1 cellular context compared by ENCODE assay signal in genomic region chr14:35122696-35123387, GRCh38.
TF ChIP-seq lines count a peak whose summit lies in the region.

No MANE protein-coding gene starts in this region.

TF ChIP-seq in HepG2, 621 proteins besides CTCF, POLR2A, EP300 and RAD21 (continued from another document and continues in another):
- TF ChIP-seq CSRNP1 (CRISPR knock-in tag; IDR thresholded peaks at IDR 0.05): peak; percentile 85; the same call in 1 of the 2 replicates
- no peak for TF ChIP-seq FOSL1 (CRISPR knock-in tag; IDR thresholded peaks at IDR 0.05; ENCODE audit: borderline replicate concordance)
- TF ChIP-seq HBP1 (CRISPR knock-in tag; IDR thresholded peaks at IDR 0.05; ENCODE audit: low read depth): peak; percentile 0; the same call in 1 of the 2 replicates
- 0 out of 2 replicates have a peak, but pooled peaks have one; percentile 3 for TF ChIP-seq ATF5 (CRISPR knock-in tag; IDR thresholded peaks at IDR 0.05; ENCODE audit: low read depth)
- 0 out of 2 replicates have a peak, but pooled peaks have one; percentile 11 for TF ChIP-seq KMT2B (CRISPR knock-in tag; IDR thresholded peaks at IDR 0.05)
- 0 out of 2 replicates have a peak, but pooled peaks have one; percentile 22 for TF ChIP-seq SIN3A (IDR thresholded peaks at IDR 0.05; ENCODE audit: borderline replicate concordance, low read depth, low read length)
- TF ChIP-seq HDAC2 (CRISPR knock-in tag; IDR thresholded peaks at IDR 0.05): 0 out of 2 replicates have a peak, but pooled peaks have one; percentile 13
- TF ChIP-seq ZNF850 (CRISPR knock-in tag; conservative IDR thresholded peaks at IDR 0.05): no peak
- TF ChIP-seq ZSCAN22 (CRISPR knock-in tag; IDR thresholded peaks at IDR 0.05): 0 out of 2 replicates have a peak, but pooled peaks have one; percentile 25
- TF ChIP-seq HDAC6 (IDR thresholded peaks at IDR 0.05; ENCODE audit: low read depth, low read length): no peak
- peak; percentile 60 for TF ChIP-seq ZNF891 (CRISPR knock-in tag; IDR thresholded peaks at IDR 0.05)
- TF ChIP-seq ZNF570 (CRISPR knock-in tag; IDR thresholded peaks at IDR 0.05; ENCODE audit: borderline replicate concordance): peak; percentile 51; the same call in 1 of the 2 replicates
- peak; percentile 18; the same call in 1 of the 2 replicates for TF ChIP-seq ZFY (CRISPR knock-in tag; IDR thresholded peaks at IDR 0.05)
- TF ChIP-seq DZIP1 (CRISPR knock-in tag; IDR thresholded peaks at IDR 0.05): no peak; the same call in 1 of the 2 replicates
- TF ChIP-seq ZNF703 (CRISPR knock-in tag; IDR thresholded peaks at IDR 0.05; ENCODE audit: borderline replicate concordance): 0 out of 2 replicates have a peak, but pooled peaks have one; percentile 3
- 0 out of 2 replicates have a peak, but pooled peaks have one; percentile 81 for TF ChIP-seq ATF6 (CRISPR knock-in tag; conservative IDR thresholded peaks at IDR 0.05)
- TF ChIP-seq HOMEZ (CRISPR knock-in tag; IDR thresholded peaks at IDR 0.05; ENCODE audit: low read depth): peak; percentile 13; the same call in 1 of the 2 replicates
- TF ChIP-seq CBX2 (IDR thresholded peaks at IDR 0.05; ENCODE audit: low read depth, low read length): no peak
- no peak for TF ChIP-seq CBX2 (CRISPR knock-in tag; IDR thresholded peaks at IDR 0.05; ENCODE audit: low read depth)
- TF ChIP-seq FOXO1 (CRISPR knock-in tag; IDR thresholded peaks at IDR 0.05): 0 out of 2 replicates have a peak, but pooled peaks have one; percentile 10
- TF ChIP-seq REXO4 (CRISPR knock-in tag; IDR thresholded peaks at IDR 0.05; ENCODE audit: borderline replicate concordance): no peak
- 0 out of 2 replicates have a peak, but pooled peaks have one; percentile 9 for TF ChIP-seq KDM6A (CRISPR knock-in tag; IDR thresholded peaks at IDR 0.05; ENCODE audit: low read depth)
- peak; percentile 88 for TF ChIP-seq ZNF317 (CRISPR knock-in tag; IDR thresholded peaks at IDR 0.05)
- no peak for TF ChIP-seq PRPF4 (IDR thresholded peaks at IDR 0.05; ENCODE audit: low read depth, low read length, poor library complexity, severe bottlenecking)
- TF ChIP-seq MYNN (CRISPR knock-in tag; IDR thresholded peaks at IDR 0.05; ENCODE audit: low read depth): no peak; the same call in 1 of the 2 replicates
- TF ChIP-seq SAFB2 (CRISPR knock-in tag; IDR thresholded peaks at IDR 0.05; ENCODE audit: borderline replicate concordance, low read depth): 0 out of 2 replicates have a peak, but pooled peaks have one; percentile 81
- no peak for TF ChIP-seq PRDM15 (CRISPR knock-in tag; IDR thresholded peaks at IDR 0.05)
- TF ChIP-seq ZNF101 (CRISPR knock-in tag; IDR thresholded peaks at IDR 0.05; ENCODE audit: borderline replicate concordance, low read depth): peak; percentile 81; the same call in 1 of the 2 replicates
- peak; percentile 10; the same call in 1 of the 2 replicates for TF ChIP-seq TSC22D2 (CRISPR knock-in tag; IDR thresholded peaks at IDR 0.05; ENCODE audit: borderline replicate concordance)
- TF ChIP-seq KDM5B (CRISPR knock-in tag; IDR thresholded peaks at IDR 0.05; ENCODE audit: borderline replicate concordance): peak; percentile 87
- TF ChIP-seq SNAPC4 (CRISPR knock-in tag; IDR thresholded peaks at IDR 0.05): no peak; the same call in 1 of the 2 replicates
- TF ChIP-seq REL (CRISPR knock-in tag; conservative IDR thresholded peaks at IDR 0.05): 0 out of 2 replicates have a peak, but pooled peaks have one; percentile 18
- TF ChIP-seq ZNF383 (CRISPR knock-in tag; IDR thresholded peaks at IDR 0.05; ENCODE audit: borderline replicate concordance): peak; percentile 83
- TF ChIP-seq MAFF (IDR thresholded peaks at IDR 0.05; ENCODE audit: low read depth, low read length): no peak
- TF ChIP-seq MIXL1 (CRISPR knock-in tag; IDR thresholded peaks at IDR 0.05): no peak; the same call in 1 of the 2 replicates
- 0 out of 2 replicates have a peak, but pooled peaks have one; percentile 1 for TF ChIP-seq ZMYM2 (CRISPR knock-in tag; IDR thresholded peaks at IDR 0.05)
- TF ChIP-seq KDM5A (IDR thresholded peaks at IDR 0.05; ENCODE audit: borderline replicate concordance, low read length): peak; percentile 20
- 0 out of 2 replicates have a peak, but pooled peaks have one; percentile 41 for TF ChIP-seq TOPORS (CRISPR knock-in tag; IDR thresholded peaks at IDR 0.05)
- TF ChIP-seq ZNF20 (CRISPR knock-in tag; IDR thresholded peaks at IDR 0.05): peak; percentile 34; the same call in 1 of the 2 replicates
- TF ChIP-seq ZNF138 (CRISPR knock-in tag; IDR thresholded peaks at IDR 0.05; ENCODE audit: low read depth): peak; percentile 23; the same call in 1 of the 2 replicates
